In genomic region chr7:117269895-117270294, GRCh38 we compare ENCODE assay signal across 15 cellular contexts. TPM values are rescaled to one million over a fixed set of nuclear protein-coding genes. Genes with fewer than 3 reads are reported as not detected.
DNase-seq lines count a peak whose midpoint lies in the region; ATAC-seq, FAIRE-seq and TF ChIP-seq lines count a peak whose summit lies in the region.
"Had no signal": no experiment of that assay in that cellular context is flagged by ENCODE, and none has a peak within 500 bp of the region (broad histone marks: within the 10 kb centered on the region; RNA-seq: fewer than 3 reads in every experiment).

No MANE protein-coding gene starts in this region.

- WGBS in A549 (ENCODE audit: missing lambda C conversion rate): 31% methylated on average over 3 of the region's 3 CpGs
- 34 to 36% methylated on average over 3 of the region's 3 CpGs for WGBS in aorta, 2 donors

- H3K36me3 ChIP-seq in brain microvascular endothelial cell (replicated peaks) (no peaks in the 10 kb centered on the region), keratinocyte (ENCODE audit: control insufficient read depth in 2 of 2, extremely low read depth in 1 of 2, insufficient read depth in 2 of 2, low read length in 2 of 2) (no peaks in the 10 kb centered on the region), aorta (ENCODE audit: control insufficient read depth in 1 of 2, insufficient read depth in 2 of 2, low read length in 1 of 2) (no peaks in the 10 kb centered on the region)
- H3K36me3 ChIP-seq: ascending aorta had no signal

- H2AFZ ChIP-seq in keratinocyte (ENCODE audit: control insufficient read depth, low read length): no peak overlapping the region

- H3K4me2 ChIP-seq in A549 (peak overlapping the region; percentile 58), keratinocyte (ENCODE audit: control insufficient read depth, extremely low read depth, insufficient read depth, low read depth, low read length) (peak overlapping the region; percentile 70)

- CTCF ChIA-PET in A549 (lab: Yijun Ruan, JAX): no interaction called here

- H3K9me3 ChIP-seq in A549: peaks cover 7% of the 10 kb centered on the region; the same call in 1 of the 3 replicates
- H3K9me3 ChIP-seq in keratinocyte (ENCODE audit: control insufficient read depth, low read depth, low read length): no peaks in the 10 kb centered on the region
- H3K9me3 ChIP-seq in aorta (ENCODE audit: control insufficient read depth, low read length): no peaks in the 10 kb centered on the region
- H3K9me3 ChIP-seq: ascending aorta had no signal

- in situ Hi-C loops in brain microvascular endothelial cell (cut with HindIII; ENCODE audit: low pct_ligation_motif_present, low sequenced_read_pairs): no loop called here

- peaks cover 15% of the 10 kb centered on the region for H3K4me1 ChIP-seq in A549
- peaks cover 32% of the 10 kb centered on the region for H3K4me1 ChIP-seq in keratinocyte (ENCODE audit: control insufficient read depth, extremely low read depth, insufficient read depth, low read length)
- no peaks in the 10 kb centered on the region for H3K4me1 ChIP-seq in aorta (ENCODE audit: control insufficient read depth in 1 of 2, insufficient read depth in 2 of 2, low read length in 2 of 2)

- DNase-seq in A549 (ENCODE audit: low read depth in 1 of 2, low spot score in 1 of 2) (peak in 1 of 2 experiments; percentile 32), HPDE6-E6E7 (ENCODE audit: extremely low spot score) (peak; percentile 21), brain microvascular endothelial cell (no peak), keratinocyte (ENCODE audit: low read depth, low spot score) (no peak), COR-L47 (lab: John Stamatoyannopoulos, UW) (no peak), NOMO-1 (lab: John Stamatoyannopoulos, UW; ENCODE audit: unreplicated experiment in 2 of 2) (no peak), aorta (no peak)
- DNase-seq: erythroblast; naive thymus-derived CD8-positive, alpha-beta T cell; NCI-H446 treated with DMSO at 0.1 percent for 48 hours; SHP77 treated with DMSO at 0.1 percent for 48 hours; small intestine had no signal

- dilution Hi-C loops in keratinocyte (cut with MboI; ENCODE audit: extremely low pct_ligation_motif_present, low sequenced_read_pairs): no loop called here

- H3K27me3 ChIP-seq in brain microvascular endothelial cell (replicated peaks) (no peaks in the 10 kb centered on the region), keratinocyte (ENCODE audit: control insufficient read depth, extremely low read depth, insufficient read depth, low read length) (no peaks in the 10 kb centered on the region), aorta (ENCODE audit: control insufficient read depth in 1 of 2, insufficient read depth in 2 of 2, low read length in 1 of 2) (no peaks in the 10 kb centered on the region)
- H3K27me3 ChIP-seq: ascending aorta had no signal

- no peaks in the 10 kb centered on the region for H3K9me1 ChIP-seq in keratinocyte (ENCODE audit: control insufficient read depth, extremely low read depth, insufficient read depth, low read length)

- TF ChIP-seq CTCF in A549 (IDR thresholded peaks at IDR 0.05): no peak
- TF ChIP-seq CTCF in brain microvascular endothelial cell (IDR thresholded peaks at IDR 0.05; ENCODE audit: low read depth, low read length, missing control alignments): no peak
- TF ChIP-seq CTCF in keratinocyte (optimal IDR thresholded peaks at IDR 0.05 in 1 of 3, IDR thresholded peaks at IDR 0.05 in 1 of 3, conservative IDR thresholded peaks at IDR 0.05 in 1 of 3; ENCODE audit: extremely low read depth in 1 of 3, insufficient read depth in 2 of 3, low read length in 3 of 3): no peak

- H3K9ac ChIP-seq in keratinocyte (ENCODE audit: control insufficient read depth, extremely low read depth, insufficient read depth, low read length): peak overlapping the region; percentile 44

- no peak overlapping the region for H3K4me3 ChIP-seq in A549
- H3K4me3 ChIP-seq in brain microvascular endothelial cell (ENCODE audit: low read depth, low read length): no peak overlapping the region
- peak overlapping the region in 2 of 3 experiments; percentile 27 to 34 for H3K4me3 ChIP-seq in keratinocyte (ENCODE audit: control insufficient read depth in 2 of 3, extremely low read depth in 1 of 3, insufficient read depth in 2 of 3, low read depth in 1 of 3, low read length in 3 of 3)
- no peak overlapping the region for H3K4me3 ChIP-seq in aorta (ENCODE audit: low read length in 2 of 2)

- POLR2A ChIA-PET in A549 (lab: Yijun Ruan, JAX): no interaction called here

- peak; percentile 81 to 84; a peak in 5 of 6 replicates for ATAC-seq in A549
- no peak for ATAC-seq in GM21447 (IDR thresholded peaks at IDR 0.05; ENCODE audit: unreplicated experiment)
- no peak for ATAC-seq in aorta (ENCODE audit: low FRiP score)
- ATAC-seq: naive thymus-derived CD8-positive, alpha-beta T cell had no signal

- no peaks in the 10 kb centered on the region for H3K79me2 ChIP-seq in keratinocyte (ENCODE audit: control insufficient read depth, insufficient read depth, low read length)

- FAIRE-seq in A549 (lab: Jason Lieb, UNC) (no peak), keratinocyte (lab: Jason Lieb, UNC) (peak; percentile 29)
- FAIRE-seq: small intestine had no signal

- intact Hi-C loops in aorta (cut with DNase I): no loop called here

- H4K20me1 ChIP-seq in keratinocyte (ENCODE audit: control insufficient read depth, extremely low read depth, insufficient read depth, low read length): no peaks in the 10 kb centered on the region

- H3K27ac ChIP-seq in A549 (peak overlapping the region; percentile 43 to 62), brain microvascular endothelial cell (peak overlapping the region; percentile 99), keratinocyte (ENCODE audit: control insufficient read depth, insufficient read depth, low read length) (peak overlapping the region; percentile 94), aorta (ENCODE audit: low read depth in 1 of 2, low read length in 2 of 2) (no peak overlapping the region)
- H3K27ac ChIP-seq: HL-60 had no signal

- no peak for TF ChIP-seq EP300 in A549 (IDR thresholded peaks at IDR 0.05)

- no peak for TF ChIP-seq POLR2A in A549 (IDR thresholded peaks at IDR 0.05; ENCODE audit: low read length)

- TF ChIP-seq RAD21 in A549 (conservative IDR thresholded peaks at IDR 0.05 in 1 of 2, IDR thresholded peaks at IDR 0.05 in 1 of 2): no peak

TF ChIP-seq in A549, 52 proteins besides CTCF, POLR2A, EP300 and RAD21:
- TF ChIP-seq KDM5A (IDR thresholded peaks at IDR 0.05) (no peak), MAX (IDR thresholded peaks at IDR 0.05) (0 out of 2 replicates have a peak, but pooled peaks have one; percentile 2), FOSL2 (IDR thresholded peaks at IDR 0.05) (no peak), FOSL2 (CRISPR knock-in tag; IDR thresholded peaks at IDR 0.05) (peak; percentile 15; the same call in 1 of the 2 replicates), PBX3 (IDR thresholded peaks at IDR 0.05) (no peak), JUNB (IDR thresholded peaks at IDR 0.05) (peak; percentile 22; the same call in 1 of the 2 replicates)

RNA-seq across cellular contexts. Expression of gene WNT2, which starts 53.0 kb away (rescaled TPM):
- not detected in 2 replicates for polyA plus RNA-seq in A549 (2011; rRNA removed)
- 0.01 TPM in 2 replicates for polyA plus RNA-seq in A549 (2012; cell fraction: cytosol; rRNA removed)
- polyA plus RNA-seq in A549 (2012; cell fraction: nucleus; rRNA removed): not detected in 2 replicates
- not detected in 3 replicates for polyA plus RNA-seq in A549 (2017; fragmentation: RNase III; extraction: RNeasy Plus Mini Kit Qiagen cat#74134 plus additional on column Dnase treatment)
- polyA minus RNA-seq in A549 (2011; rRNA and poly(A)+ RNA removed): not detected in 2 replicates
- not detected in 3 replicates for polyA plus RNA-seq in keratinocyte
- polyA plus RNA-seq in keratinocyte (2011; ENCODE audit: low read depth): not detected
- polyA plus RNA-seq in keratinocyte (2011; cell fraction: cytosol; rRNA removed): not detected in 2 replicates
- polyA plus RNA-seq in keratinocyte (2011; cell fraction: nucleus; rRNA removed): not detected in 2 replicates
- polyA plus RNA-seq in keratinocyte (2012; ENCODE audit: low replicate concordance): not detected in 2 replicates
- polyA minus RNA-seq in keratinocyte: not detected in 3 replicates
- not detected for polyA minus RNA-seq in keratinocyte (2011; cell fraction: cytosol; rRNA and poly(A)+ RNA removed)
- not detected in 2 replicates for polyA minus RNA-seq in keratinocyte (2011; cell fraction: nucleus; rRNA and poly(A)+ RNA removed)
- 1 to 10 TPM in 1 of 2 donors, under 1 TPM in 1; 0.45 to 4.7 TPM for total RNA-seq in aorta
- polyA plus RNA-seq in aorta: not detected
- total RNA-seq: naive thymus-derived CD8-positive, alpha-beta T cell had no signal
- polyA plus RNA-seq: naive thymus-derived CD8-positive, alpha-beta T cell had no signal

Comparison
In these comparisons a context has a peak if more than half of its experiments do, and no peak if none do; other contexts are left out.
1. ATAC-seq: peak in A549 (2 of 2); none in GM21447 (single experiment) and aorta (single experiment).
2. H3K27ac ChIP-seq: peak in A549 (2 of 2), brain microvascular endothelial cell (single experiment) and keratinocyte (single experiment); none in aorta (0 of 2).
3. H3K4me3 ChIP-seq: peak in keratinocyte (2 of 3); none in A549 (single experiment), brain microvascular endothelial cell (single experiment) and aorta (0 of 2).